Comparison of ENCODE assay signal across 9 cellular contexts in genomic region chr2:208175069-208175842, GRCh38. TPM values are rescaled to one million over a fixed set of nuclear protein-coding genes. Genes with fewer than 3 reads are reported as not detected.
DNase-seq lines count a peak whose midpoint lies in the region; ATAC-seq, FAIRE-seq and TF ChIP-seq lines count a peak whose summit lies in the region.
"Had no signal": no experiment of that assay in that cellular context is flagged by ENCODE, and none has a peak within 500 bp of the region (broad histone marks: within the 10 kb centered on the region; RNA-seq: fewer than 3 reads in every experiment).

No MANE protein-coding gene starts in this region.

- H3K27ac Mint-ChIP-seq in CD14-positive monocyte = no peak overlapping the region
- H3K27ac Mint-ChIP-seq: T-helper 1 cell treated with Interleukin-12 subunit alpha and Interleukin-12 subunit beta and Interleukin-4 antibody, amounts not matched to agents 30 μg/mL and 1 μg/mL, for 36 hours had no signal

- no peaks in the 10 kb centered on the region for H3K36me3 Mint-ChIP-seq in CD14-positive monocyte

- intact Hi-C loops in CD14-positive monocyte (cut with micrococcal nuclease) = loop anchor here in 1 of 2 donors (10.0 kb wide), 1 partner anchor 80 kb away; the partner anchor contains the start of gene IDH1

- H3K4me3 Mint-ChIP-seq in CD14-positive monocyte = no peak overlapping the region
- H3K4me3 Mint-ChIP-seq: T-helper 1 cell treated with Interleukin-12 subunit alpha and Interleukin-12 subunit beta and Interleukin-4 antibody, amounts not matched to agents 30 μg/mL and 1 μg/mL, for 36 hours had no signal

- H3K4me1 Mint-ChIP-seq in CD14-positive monocyte = peaks cover 28% of the 10 kb centered on the region

- no peaks in the 10 kb centered on the region for H3K9me3 Mint-ChIP-seq in CD14-positive monocyte
- H3K9me3 Mint-ChIP-seq: T-helper 1 cell treated with Interleukin-12 subunit alpha and Interleukin-12 subunit beta and Interleukin-4 antibody, amounts not matched to agents 30 μg/mL and 1 μg/mL, for 36 hours had no signal

- ATAC-seq in HG03280 (IDR thresholded peaks at IDR 0.05; ENCODE audit: unreplicated experiment) = peak; percentile 99

- DNase-seq in CD14-positive monocyte (ENCODE audit: low spot score) (peak; percentile 73), GM19239 (ENCODE audit: insufficient read length, low spot score) (peak; percentile 62), NCI-H345 (lab: John Stamatoyannopoulos, UW) (peak; percentile 82), cerebellum (ENCODE audit: low spot score) (peak; percentile 67), left kidney (ENCODE audit: low read depth, low spot score) (peak; percentile 91)
- DNase-seq in activated CD4-positive, CD25-positive, alpha-beta regulatory T cell treated with anti-CD3 and anti-CD28 coated beads, Interleukin-2, amount 50 U/mL, for 72 hours = peak; percentile 50
- DNase-seq in stimulated activated CD4-positive, alpha-beta T cell treated with anti-CD3 and anti-CD28 coated beads, Interleukin-4, amount 100 ng/mL, for 4 hours = peak; percentile 37 to 38

- H3K27me3 Mint-ChIP-seq in CD14-positive monocyte (ENCODE audit: low read depth in 3 of 3) = peaks cover 0 to 6% (median 0%) of the 10 kb centered on the region in 3 donors

- peak; percentile 85 for FAIRE-seq in GM19239 (lab: Jason Lieb, UNC)

- TF ChIP-seq CTCF in CD14-positive monocyte (IDR thresholded peaks at IDR 0.05) = peak; percentile 84

RNA-seq across cellular contexts. Expression of gene CRYGA, which starts 11.9 kb away (rescaled TPM):
- polyA plus RNA-seq in CD14-positive monocyte = not detected
- total RNA-seq in cerebellum = not detected

RNA-seq across cellular contexts. Expression of gene C2orf80, which starts 14.6 kb away (rescaled TPM):
- not detected for polyA plus RNA-seq in CD14-positive monocyte
- total RNA-seq in cerebellum = 12.2 TPM

RNA-seq across cellular contexts. Expression of gene CRYGB, which starts 29.3 kb away (rescaled TPM):
- not detected for polyA plus RNA-seq in CD14-positive monocyte
- total RNA-seq in cerebellum = not detected

RNA-seq across cellular contexts. Expression of gene CRYGC, which starts 45.6 kb away (rescaled TPM):
- polyA plus RNA-seq in CD14-positive monocyte = not detected
- not detected for total RNA-seq in cerebellum

RNA-seq across cellular contexts. Expression of gene CRYGD, which starts 50.9 kb away (rescaled TPM):
- not detected for polyA plus RNA-seq in CD14-positive monocyte
- total RNA-seq in cerebellum = 1.9 TPM

Comparison
In these comparisons a context has a peak if more than half of its experiments do, and no peak if none do; other contexts are left out.
1. Peak in every context shown above with its lines: DNase-seq and ATAC-seq.
2. DNase-seq: peak in every context shown above with its lines; median percentile 91 in left kidney; 82 in NCI-H345; 73 in CD14-positive monocyte; 67 in cerebellum; 62 in GM19239; 50 in activated CD4-positive, CD25-positive, alpha-beta regulatory T cell treated with anti-CD3 and anti-CD28 coated beads, Interleukin-2, amount 50 U/mL, for 72 hours; 38 in stimulated activated CD4-positive, alpha-beta T cell treated with anti-CD3 and anti-CD28 coated beads, Interleukin-4, amount 100 ng/mL, for 4 hours.